Comparison of ENCODE assay signal across 12 cellular contexts in genomic region chr10:132410779-132411532, GRCh38. TPM values are rescaled to one million over a fixed set of nuclear protein-coding genes. Genes with fewer than 3 reads are reported as not detected.
DNase-seq lines count a peak whose midpoint lies in the region; FAIRE-seq and TF ChIP-seq lines count a peak whose summit lies in the region.
"Had no signal": no experiment of that assay in that cellular context is flagged by ENCODE, and none has a peak within 500 bp of the region (broad histone marks: within the 10 kb centered on the region; RNA-seq: fewer than 3 reads in every experiment).

No MANE protein-coding gene starts in this region.

- no peak overlapping the region for H3K4me2 ChIP-seq in H1 (ENCODE audit: insufficient read depth in 1 of 2, low read depth in 2 of 2, low read length in 2 of 2)

- H3K23ac ChIP-seq in H1 (ENCODE audit: insufficient read length) = no peak overlapping the region

- peak overlapping the region; percentile 80; the same call in 1 of the 2 replicates for H2BK20ac ChIP-seq in H1 (ENCODE audit: low read length)

- TF ChIP-seq POLR2A in H1 (IDR thresholded peaks at IDR 0.05; ENCODE audit: control extremely low read depth in 1 of 2, low read depth in 2 of 2, low read length in 2 of 2) = no peak
- no peak for TF ChIP-seq POLR2A in thyroid gland (IDR thresholded peaks at IDR 0.05)

- no TSS peak for BruUV-seq in Caco-2 (replicated peaks; lab: Mats Ljungman, UMichigan)

- H3K79me1 ChIP-seq in H1 (ENCODE audit: low read depth, low read length) = peaks cover 6% of the 10 kb centered on the region

- H3K36me3 ChIP-seq in SK-N-MC (ENCODE audit: insufficient read depth, low read length) (peaks cover 4% of the 10 kb centered on the region; the same call in 1 of the 2 replicates), H1 (ENCODE audit: control insufficient read depth in 2 of 4, insufficient read depth in 4 of 4, low read length in 3 of 4) (peaks cover 0 to 4% (median 0%) of the 10 kb centered on the region in 4 experiments; a peak in 1 of 8 replicates), thyroid gland (peaks cover 6 to 16% of the 10 kb centered on the region in 2 donors), BE2C (peaks cover 7% of the 10 kb centered on the region), Caco-2 (ENCODE audit: control insufficient read depth, insufficient read depth, low read length) (peaks cover 6% of the 10 kb centered on the region)

- no peak overlapping the region for H2AK5ac ChIP-seq in H1 (ENCODE audit: low read depth, low read length)

- H3K36me3 Mint-ChIP-seq in nephron progenitor cell (ENCODE audit: low read depth) (peaks cover 8% of the 10 kb centered on the region), Caco-2 (ENCODE audit: insufficient read depth, unreplicated experiment) (peaks cover 29% of the 10 kb centered on the region)

- 87% methylated on average over 27 of the region's 28 CpGs; no CpG with 5 or more reads in 1 of the 2 experiments for WGBS in H1 (ENCODE audit: extremely low coverage in 1 of 2, insufficient coverage in 1 of 2, insufficient read length in 1 of 2, insufficient replicate concordance in 2 of 2, low coverage in 1 of 2, low lambda C conversion rate in 2 of 2, missing lambda C conversion rate in 1 of 2), 2 experiments
- WGBS in thyroid gland, 2 donors = 72 to 89% methylated on average over 16 to 22 of the region's 28 CpGs

- FAIRE-seq in H1 (lab: Jason Lieb, UNC) (no peak), GM19239 (lab: Jason Lieb, UNC) (no peak)
- FAIRE-seq: colon had no signal

- H2AFZ ChIP-seq in H1 (ENCODE audit: low read length) = no peak overlapping the region

- H3K4me3 Mint-ChIP-seq in nephron progenitor cell (no peak overlapping the region), Caco-2 (ENCODE audit: unreplicated experiment) (no peak overlapping the region)

- POLR2A ChIA-PET in H1 (lab: Charles Lee; ENCODE audit: partially characterized antibody) = interaction anchor here (1.1 to 5.6 kb wide), 7 partner anchors 9 to 55 kb away, joined by 3 to 71 read pairs (median 5); no protein-coding TSS in a partner anchor
- POLR2A ChIA-PET in Caco-2 (lab: Charles Lee) = no interaction called here

- H3K27me3 Mint-ChIP-seq in nephron progenitor cell (ENCODE audit: low read depth, poor library complexity) = peaks cover 8% of the 10 kb centered on the region
- no peaks in the 10 kb centered on the region for H3K27me3 Mint-ChIP-seq in Caco-2 (ENCODE audit: insufficient read depth, unreplicated experiment)
- H3K27me3 Mint-ChIP-seq: stimulated activated naive B cell treated with anti-CD40 and anti-IgM and Interleukin-4, amounts not matched to agents 10 μg/mL and 1 μg/mL and 100 μg/mL, for 72 hours had no signal

- H3K27me3 ChIP-seq in H1 (replicated peaks in 1 of 4; ENCODE audit: control insufficient read depth in 3 of 4, extremely low read depth in 1 of 4, insufficient read depth in 3 of 4, low read length in 3 of 4) (0 out of 7 replicates have a peak, but pooled peaks cover 0 to 2% (median 0%) of the 10 kb centered on the region in 4 experiments), thyroid gland (no peaks in the 10 kb centered on the region), BE2C (no peaks in the 10 kb centered on the region), Caco-2 (replicated peaks; ENCODE audit: control insufficient read depth, insufficient read depth, low read length) (no peaks in the 10 kb centered on the region)
- H3K27me3 ChIP-seq: neutrophil had no signal

- peak overlapping the region; percentile 97 for H2BK5ac ChIP-seq in H1 (ENCODE audit: low read depth, low read length)

- DNase-seq in SK-N-MC (ENCODE audit: low read depth, low spot score) (no peak), H1 (ENCODE audit: low read depth in 1 of 2, low spot score in 2 of 2) (no peak), nephron progenitor cell (no peak), thyroid gland (no peak), GM19239 (ENCODE audit: insufficient read length, low spot score) (no peak), BE2C (no peak), Caco-2 (no peak)
- DNase-seq: activated gamma-delta T cell treated with Interleukin-2 at 50 U/mL for 16 hours; stimulated activated CD4-positive, alpha-beta T cell treated with anti-CD3 and anti-CD28 coated beads, Interleukin-2, amount 100 ng/mL, for 24 hours; stimulated activated naive B cell treated with anti-CD40 and anti-IgM and Interleukin-4, amounts not matched to agents 10 μg/mL and 1 μg/mL and 100 μg/mL, for 72 hours had no signal

- peak overlapping the region; percentile 72; the same call in 1 of the 2 replicates for H2BK15ac ChIP-seq in H1 (ENCODE audit: low read length)

- peaks cover 76% of the 10 kb centered on the region for H3K4me1 Mint-ChIP-seq in nephron progenitor cell
- peaks cover 44% of the 10 kb centered on the region for H3K4me1 Mint-ChIP-seq in Caco-2 (ENCODE audit: low read depth, unreplicated experiment)

- H3K79me2 ChIP-seq in H1 (ENCODE audit: control insufficient read depth in 1 of 2, insufficient read depth in 2 of 2, low read length in 2 of 2) = peaks cover 0 to 4% of the 10 kb centered on the region in 2 experiments; a peak in 1 of 4 replicates

- no peak overlapping the region for H3K9ac ChIP-seq in SK-N-MC (ENCODE audit: insufficient read length)
- H3K9ac ChIP-seq in H1 (replicated peaks in 1 of 4; ENCODE audit: extremely low read depth in 1 of 4, low read depth in 3 of 4, low read length in 3 of 4) = no peak overlapping the region

- H3K4me3 ChIP-seq in SK-N-MC = peak overlapping the region; percentile 52
- no peak overlapping the region for H3K4me3 ChIP-seq in H1 (ENCODE audit: extremely low read depth in 1 of 4, insufficient read depth in 2 of 4, low read depth in 3 of 4, low read length in 4 of 4)
- H3K4me3 ChIP-seq in thyroid gland (replicated peaks in 1 of 3) = no peak overlapping the region
- no peak overlapping the region for H3K4me3 ChIP-seq in BE2C (ENCODE audit: low read depth, low read length)
- no peak overlapping the region for H3K4me3 ChIP-seq in Caco-2 (ENCODE audit: low read depth, low read length)

- peak overlapping the region; percentile 60 for H4K8ac ChIP-seq in H1 (ENCODE audit: extremely low read depth, insufficient read depth, low read length)

- intact Hi-C loops in thyroid gland (cut with DNase I) (no loop called here), Caco-2 (cut with micrococcal nuclease; ENCODE audit: unreplicated experiment) (no loop called here)

- peaks cover 7% of the 10 kb centered on the region; the same call in 1 of the 2 replicates for H3K23me2 ChIP-seq in H1 (ENCODE audit: low read depth, low read length)

- H3K18ac ChIP-seq in H1 (ENCODE audit: extremely low read depth, low read length) = peak overlapping the region; percentile 6

- H3K9me3 ChIP-seq in SK-N-MC (ENCODE audit: low read depth, low read length) (no peaks in the 10 kb centered on the region), H1 (ENCODE audit: insufficient read depth in 2 of 2, low read depth in 1 of 2, low read length in 1 of 2) (no peaks in the 10 kb centered on the region), thyroid gland (no peaks in the 10 kb centered on the region), BE2C (no peaks in the 10 kb centered on the region), Caco-2 (no peaks in the 10 kb centered on the region)
- H3K9me3 ChIP-seq: neutrophil had no signal

- no peak for TF ChIP-seq RAD21 in H1 (IDR thresholded peaks at IDR 0.05 in 1 of 2, conservative IDR thresholded peaks at IDR 0.05 in 1 of 2; ENCODE audit: low read depth in 2 of 2, low read length in 2 of 2)

- H3K4me1 ChIP-seq in H1 (replicated peaks in 1 of 4; ENCODE audit: control insufficient read depth in 3 of 4, insufficient read depth in 4 of 4, low read length in 3 of 4) = peaks cover 3 to 51% (median 40%) of the 10 kb centered on the region in 4 experiments
- H3K4me1 ChIP-seq in thyroid gland = peaks cover 57 to 76% of the 10 kb centered on the region in 2 donors
- H3K4me1 ChIP-seq in BE2C = peaks cover 34% of the 10 kb centered on the region
- H3K4me1 ChIP-seq in Caco-2 = peaks cover 37% of the 10 kb centered on the region

- H2BK120ac ChIP-seq in H1 (replicated peaks; ENCODE audit: low read depth, low read length) = peak overlapping the region; percentile 26

- H4K91ac ChIP-seq in H1 (replicated peaks; ENCODE audit: insufficient read length, low read length) = peak overlapping the region; percentile 83

- peak overlapping the region; percentile 95 for H3K27ac ChIP-seq in SK-N-MC
- no peak overlapping the region for H3K27ac ChIP-seq in H1 (ENCODE audit: low read depth, low read length)
- peak overlapping the region; percentile 75 to 98 (median 78) for H3K27ac ChIP-seq in thyroid gland
- H3K27ac ChIP-seq: neutrophil had no signal

- peak overlapping the region; percentile 75; the same call in 1 of the 2 replicates for H2BK12ac ChIP-seq in H1 (ENCODE audit: low read depth, low read length)

- no peak overlapping the region for H4K5ac ChIP-seq in H1 (ENCODE audit: insufficient read length, low read depth, low read length)

- TF ChIP-seq CTCF in H1 (IDR thresholded peaks at IDR 0.05; ENCODE audit: control extremely low read depth in 1 of 3, insufficient read depth in 1 of 3, low read depth in 1 of 3, low read length in 3 of 3) (no peak), nephron progenitor cell (IDR thresholded peaks at IDR 0.05) (no peak), thyroid gland (IDR thresholded peaks at IDR 0.05) (no peak), BE2C (IDR thresholded peaks at IDR 0.05; ENCODE audit: low read depth, low read length) (no peak), Caco-2 (IDR thresholded peaks at IDR 0.05; ENCODE audit: insufficient read depth in 1 of 2, low read depth in 1 of 2, low read length in 1 of 2, severe bottlenecking in 1 of 2, unreplicated experiment in 1 of 2) (no peak)

- H3K9me3 Mint-ChIP-seq in nephron progenitor cell (no peaks in the 10 kb centered on the region), Caco-2 (ENCODE audit: unreplicated experiment) (no peaks in the 10 kb centered on the region)
- H3K9me3 Mint-ChIP-seq: stimulated activated naive B cell treated with anti-CD40 and anti-IgM and Interleukin-4, amounts not matched to agents 10 μg/mL and 1 μg/mL and 100 μg/mL, for 72 hours had no signal

- CTCF ChIA-PET in H1 (lab: Charles Lee; ENCODE audit: partially characterized antibody) = interaction anchor here (0.6 to 3.2 kb wide), 13 partner anchors 8 to 70 kb away, joined by 3 to 11 read pairs (median 4); no protein-coding TSS in a partner anchor
- CTCF ChIA-PET in Caco-2 (lab: Charles Lee) = no interaction called here

- peaks cover 0 to 6% of the 10 kb centered on the region in 2 experiments for H4K20me1 ChIP-seq in H1 (replicated peaks in 1 of 2; ENCODE audit: control insufficient read depth in 1 of 2, insufficient read depth in 2 of 2, low read length in 2 of 2)

- H3K4ac ChIP-seq in H1 (replicated peaks; ENCODE audit: insufficient read length, low read depth, low read length) = no peak overlapping the region

- H3K56ac ChIP-seq in H1 (replicated peaks; ENCODE audit: insufficient read length, low read depth, low read length) = no peak overlapping the region

- H3K27ac Mint-ChIP-seq in nephron progenitor cell (peak overlapping the region; percentile 97), Caco-2 (ENCODE audit: unreplicated experiment) (no peak overlapping the region)

- no peak for TF ChIP-seq EP300 in H1 (IDR thresholded peaks at IDR 0.05; ENCODE audit: borderline replicate concordance in 1 of 2, low read depth in 2 of 2, low read length in 2 of 2)

- H3K14ac ChIP-seq in H1 (ENCODE audit: insufficient read length) = no peak overlapping the region

RNA-seq across cellular contexts. Expression of gene PWWP2B, which starts 14.0 kb away (rescaled TPM):
- total RNA-seq in H1 (2021; fragmentation: NEBNext Ultra II Directional; extraction: Animal tissue kit (Norgen Biotek cat#: 25700)) = 10.8 and 11.0 TPM in 2 replicates
- polyA plus RNA-seq in H1 (2011; rRNA removed) = 5.3 and 9.4 TPM in 2 replicates
- polyA plus RNA-seq in H1 (2011; cell fraction: cytosol; rRNA removed) = 7.2 TPM
- 17.0 TPM for polyA plus RNA-seq in H1 (2011; cell fraction: nucleus; rRNA removed)
- 4.8 to 8.4 TPM (median 8.0 TPM) in 4 replicates for polyA plus RNA-seq in H1 (2012, experiment 1 of 2)
- 6.0 TPM for polyA plus RNA-seq in H1 (2012, experiment 2 of 2)
- polyA plus RNA-seq in H1 (2013, experiment 1 of 2) = 6.0 TPM
- 5.5 TPM for polyA plus RNA-seq in H1 (2013, experiment 2 of 2)
- 1.2 and 1.4 TPM in 2 replicates for polyA minus RNA-seq in H1 (2011; rRNA and poly(A)+ RNA removed)
- polyA minus RNA-seq in H1 (2011; cell fraction: cytosol; rRNA and poly(A)+ RNA removed) = 5.2 TPM
- 7.0 TPM for polyA minus RNA-seq in H1 (2011; cell fraction: nucleus; rRNA and poly(A)+ RNA removed)
- total RNA-seq in thyroid gland (10 to 100 TPM; 14.5 to 35.4 (median 27.3) TPM), Caco-2 (2022) (17.8 and 19.3 TPM in 2 replicates)
- polyA plus RNA-seq in BE2C (2012; ENCODE audit: insufficient read depth, insufficient read length, low read depth) = 52.5 TPM
